In the genomic region with DNA sequence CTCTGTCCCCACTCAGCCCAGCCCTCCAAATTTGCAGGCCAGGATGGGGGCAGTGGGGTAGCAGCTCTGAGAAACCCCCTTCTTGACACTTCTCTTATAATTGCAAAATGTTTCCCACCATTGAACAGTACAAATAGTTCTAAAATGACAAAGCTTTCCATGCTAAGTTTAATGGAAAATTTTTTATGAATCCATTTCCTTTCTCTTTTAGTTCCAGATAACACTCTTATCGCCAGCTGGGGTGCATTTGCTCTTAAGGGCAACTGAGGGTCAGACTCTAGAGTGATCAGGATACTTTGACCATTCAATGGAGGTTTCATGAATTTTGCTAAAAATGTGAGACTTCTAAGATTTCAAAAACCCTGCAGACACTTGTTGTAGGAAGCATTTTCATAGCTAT, we compare ENCODE assay signal across 16 cellular contexts. TPM values are rescaled to one million over a fixed set of nuclear protein-coding genes. Genes with fewer than 3 reads are reported as not detected.
DNase-seq lines count a peak whose midpoint lies in the region; ATAC-seq, FAIRE-seq and TF ChIP-seq lines count a peak whose summit lies in the region.
"Had no signal": no experiment of that assay in that cellular context is flagged by ENCODE, and none has a peak within 500 bp of the region (broad histone marks: within the 10 kb centered on the region; RNA-seq: fewer than 3 reads in every experiment).

No MANE protein-coding gene starts in this region.

- H3K4me3 Mint-ChIP-seq in naive thymus-derived CD4-positive, alpha-beta T cell: peak overlapping the region in 2 of 10 donors; percentile 24 to 70
- H3K4me3 Mint-ChIP-seq: activated naive CD4-positive, alpha-beta T cell treated with anti-CD3 and anti-CD28 coated beads, Interleukin-2, amount 50 U/mL, for 24 hours; neural crest cell had no signal

- H3K9me3 Mint-ChIP-seq in naive thymus-derived CD4-positive, alpha-beta T cell: peaks cover 0 to 2% (median 0%) of the 10 kb centered on the region in 11 donors
- H3K9me3 Mint-ChIP-seq: activated naive CD4-positive, alpha-beta T cell treated with anti-CD3 and anti-CD28 coated beads, Interleukin-2, amount 50 U/mL, for 24 hours; neural crest cell had no signal

- H3F3A ChIP-seq in GM23248 (ENCODE audit: insufficient read depth): no peaks in the 10 kb centered on the region

- no peak for FAIRE-seq in HTR-8/SVneo (lab: Jason Lieb, UNC)
- FAIRE-seq: GM12878 had no signal

- H3K27me3 ChIP-seq in heart left ventricle (no peaks in the 10 kb centered on the region), upper lobe of right lung (no peaks in the 10 kb centered on the region), GM23248 (replicated peaks; ENCODE audit: insufficient read depth) (peaks cover 6% of the 10 kb centered on the region; the same call in 1 of the 2 replicates)
- H3K27me3 ChIP-seq in naive thymus-derived CD4-positive, alpha-beta T cell (ENCODE audit: control insufficient read depth in 2 of 2, insufficient read depth in 2 of 2, low read length in 2 of 2): no peaks in the 10 kb centered on the region
- H3K27me3 ChIP-seq: colonic mucosa had no signal

- H3K27ac ChIP-seq in heart left ventricle: peak overlapping the region; percentile 65 to 99 (median 88)
- H3K27ac ChIP-seq in naive thymus-derived CD4-positive, alpha-beta T cell (ENCODE audit: low read depth, low read length): no peak overlapping the region
- peak overlapping the region; percentile 67 for H3K27ac ChIP-seq in upper lobe of right lung
- H3K27ac ChIP-seq in GM23248: no peak overlapping the region
- H3K27ac ChIP-seq: colonic mucosa had no signal

- H3K4me3 ChIP-seq in heart left ventricle (no peak overlapping the region), upper lobe of right lung (no peak overlapping the region), GM23248 (no peak overlapping the region)
- no peak overlapping the region for H3K4me3 ChIP-seq in naive thymus-derived CD4-positive, alpha-beta T cell (ENCODE audit: low read length)
- H3K4me3 ChIP-seq: colonic mucosa, GM12878 had no signal

- TF ChIP-seq CTCF in heart left ventricle (IDR thresholded peaks at IDR 0.05): no peak
- no peak for TF ChIP-seq CTCF in upper lobe of right lung (IDR thresholded peaks at IDR 0.05)

- H3K36me3 ChIP-seq in heart left ventricle (peaks cover 0 to 46% (median 22%) of the 10 kb centered on the region in 9 donors), upper lobe of right lung (peaks cover 34% of the 10 kb centered on the region), GM23248 (ENCODE audit: low read depth) (no peaks in the 10 kb centered on the region)
- H3K36me3 ChIP-seq in naive thymus-derived CD4-positive, alpha-beta T cell (ENCODE audit: control insufficient read depth in 2 of 3, insufficient read depth in 3 of 3, low read length in 3 of 3): peaks cover 4 to 31% (median 13%) of the 10 kb centered on the region in 3 experiments
- H3K36me3 ChIP-seq: colonic mucosa had no signal

- ATAC-seq in heart left ventricle (no peak), upper lobe of right lung (no peak), HG03521 (IDR thresholded peaks at IDR 0.05; ENCODE audit: unreplicated experiment) (no peak)
- ATAC-seq in naive thymus-derived CD4-positive, alpha-beta T cell: no peak
- ATAC-seq: GM12878 had no signal

- H4K20me1 ChIP-seq in GM23248 (ENCODE audit: insufficient read depth): no peaks in the 10 kb centered on the region

- no peak overlapping the region for H3K4me2 ChIP-seq in GM23248 (ENCODE audit: unreplicated experiment)

- H3K9ac ChIP-seq in GM23248: no peak overlapping the region

- 14 to 44% (median 34%) methylated on average over 1 of the region's 1 CpG for WGBS in heart left ventricle, 4 donors
- WGBS in GM23248 (ENCODE audit: low coverage in 1 of 2, low lambda C conversion rate in 2 of 2, missing lambda C conversion rate in 2 of 2), 2 experiments: 45 to 54% methylated on average over 1 of the region's 1 CpG

- peaks cover 46 to 68% (median 61%) of the 10 kb centered on the region in 7 donors for H3K4me1 Mint-ChIP-seq in naive thymus-derived CD4-positive, alpha-beta T cell

- no peaks in the 10 kb centered on the region for H3K9me2 ChIP-seq in GM23248 (ENCODE audit: insufficient read depth)

- no peaks in the 10 kb centered on the region for H3K9me3 ChIP-seq in heart left ventricle
- H3K9me3 ChIP-seq in naive thymus-derived CD4-positive, alpha-beta T cell (ENCODE audit: control insufficient read depth in 2 of 3, low read length in 3 of 3): no peaks in the 10 kb centered on the region
- H3K9me3 ChIP-seq in upper lobe of right lung: no peaks in the 10 kb centered on the region
- no peaks in the 10 kb centered on the region for H3K9me3 ChIP-seq in GM23248 (ENCODE audit: low read depth)
- H3K9me3 ChIP-seq: colonic mucosa had no signal

- CTCF ChIA-PET in naive thymus-derived CD4-positive, alpha-beta T cell (lab: Charles Lee): no interaction called here

- in situ Hi-C loops in GM23248 (cut with MboI): no loop called here

- no peaks in the 10 kb centered on the region for H3K27me3 Mint-ChIP-seq in naive thymus-derived CD4-positive, alpha-beta T cell
- H3K27me3 Mint-ChIP-seq: activated naive CD4-positive, alpha-beta T cell treated with anti-CD3 and anti-CD28 coated beads, Interleukin-2, amount 50 U/mL, for 24 hours had no signal

- peaks cover 4 to 45% (median 23%) of the 10 kb centered on the region in 5 donors for H3K36me3 Mint-ChIP-seq in naive thymus-derived CD4-positive, alpha-beta T cell

- DNase-seq in heart left ventricle: no peak
- DNase-seq in cardiac septum (ENCODE audit: low spot score): no peak
- DNase-seq in dermis microvascular lymphatic vessel endothelial cell (ENCODE audit: low read depth in 2 of 2): peak; percentile 45 to 64
- DNase-seq in naive thymus-derived CD4-positive, alpha-beta T cell: no peak
- no peak for DNase-seq in upper lobe of right lung
- no peak for DNase-seq in HTR-8/SVneo (ENCODE audit: insufficient read length, low spot score)
- DNase-seq in GM23248: no peak
- DNase-seq: colonic mucosa, DND-41, foreskin fibroblast, NCI-H2107, SW 1271 had no signal

- peak overlapping the region in 6 of 9 donors; percentile 17 to 83 (median 74) for H3K27ac Mint-ChIP-seq in naive thymus-derived CD4-positive, alpha-beta T cell

- no peak overlapping the region for H2AFZ ChIP-seq in GM23248

- intact Hi-C loops in heart left ventricle (cut with DNase I): no loop called here
- intact Hi-C loops in cardiac septum (cut with DNase I): no loop called here
- intact Hi-C loops in naive thymus-derived CD4-positive, alpha-beta T cell (cut with micrococcal nuclease): no loop called here
- intact Hi-C loops in upper lobe of right lung (cut with DNase I): no loop called here

- H3K4me1 ChIP-seq in heart left ventricle (peaks cover 24 to 99% (median 88%) of the 10 kb centered on the region in 12 donors), upper lobe of right lung (peaks cover 67% of the 10 kb centered on the region), GM23248 (ENCODE audit: insufficient read depth) (no peaks in the 10 kb centered on the region)
- H3K4me1 ChIP-seq in naive thymus-derived CD4-positive, alpha-beta T cell (ENCODE audit: control insufficient read depth in 2 of 2, insufficient read depth in 2 of 2, low read length in 2 of 2): peaks cover 20 to 54% of the 10 kb centered on the region in 2 donors
- H3K4me1 ChIP-seq: colonic mucosa had no signal

- H3K79me2 ChIP-seq in GM23248 (ENCODE audit: insufficient read depth): no peaks in the 10 kb centered on the region

- POLR2A ChIA-PET in naive thymus-derived CD4-positive, alpha-beta T cell (lab: Charles Lee): interaction anchor here (1.2 to 1.5 kb wide), 2 partner anchors 16 to 29 kb away, joined by 3 to 5 read pairs; no protein-coding TSS in a partner anchor

- no peak for TF ChIP-seq POLR2A in heart left ventricle (IDR thresholded peaks at IDR 0.05)

RNA-seq across cellular contexts. Expression of gene PIK3C2B, which starts 29.9 kb away (rescaled TPM):
- total RNA-seq in heart left ventricle (10 to 100 TPM; 12.9 to 42.5 (median 19.8) TPM), cardiac septum (28.8 TPM), dermis microvascular lymphatic vessel endothelial cell (11.7 and 20.5 TPM in 2 replicates), upper lobe of right lung (47.3 TPM)
- polyA plus RNA-seq in heart left ventricle (10 to 100 TPM in 1 of 2 donors, 1 to 10 TPM in 1; 9.2 to 11.9 TPM), GM23248 (2016; fragmentation: Nextera tagmentation; extraction: Ambion mirVana) (0.20 and 0.53 TPM in 2 replicates)
- total RNA-seq in naive thymus-derived CD4-positive, alpha-beta T cell: 10 to 100 TPM; 26.8 to 41.9 (median 32.5) TPM
- 1 to 10 TPM; 2.7 to 4.2 TPM for polyA plus RNA-seq in naive thymus-derived CD4-positive, alpha-beta T cell
- 0.63 and 0.76 TPM in 2 replicates for total RNA-seq in GM23248 (2014; rRNA removed; shearing (Covaris generic))

RNA-seq across cellular contexts. Expression of gene MDM4, which starts 51.5 kb away (rescaled TPM):
- total RNA-seq in heart left ventricle (10 to 100 TPM in 8 of 9 donors, 1 to 10 TPM in 1; 8.9 to 48.7 (median 33.0) TPM), cardiac septum (59.2 TPM), dermis microvascular lymphatic vessel endothelial cell (9.2 and 17.6 TPM in 2 replicates), upper lobe of right lung (84.5 TPM)
- polyA plus RNA-seq in heart left ventricle (10 to 100 TPM in 1 of 2 donors, 1 to 10 TPM in 1; 5.7 to 15.0 TPM), GM23248 (2016; fragmentation: Nextera tagmentation; extraction: Ambion mirVana) (9.6 and 11.7 TPM in 2 replicates)
- total RNA-seq in naive thymus-derived CD4-positive, alpha-beta T cell: 100 to 1,000 TPM; 107 to 278 (median 268) TPM
- 10 to 100 TPM; 19.1 to 21.1 TPM for polyA plus RNA-seq in naive thymus-derived CD4-positive, alpha-beta T cell
- 12.6 and 17.2 TPM in 2 replicates for total RNA-seq in GM23248 (2014; rRNA removed; shearing (Covaris generic))

RNA-seq across cellular contexts. Expression of gene PPP1R15B, which starts 53.1 kb away (rescaled TPM):
- total RNA-seq in heart left ventricle (10 to 100 TPM; 15.8 to 29.8 (median 25.9) TPM), cardiac septum (21.2 TPM), dermis microvascular lymphatic vessel endothelial cell (17.5 and 21.1 TPM in 2 replicates), upper lobe of right lung (47.7 TPM)
- polyA plus RNA-seq in heart left ventricle (10 to 100 TPM in 1 of 2 donors, 1 to 10 TPM in 1; 8.1 to 27.9 TPM), GM23248 (2016; fragmentation: Nextera tagmentation; extraction: Ambion mirVana) (14.5 and 15.4 TPM in 2 replicates)
- 100 to 1,000 TPM in 2 of 5 experiments, 10 to 100 TPM in 3; 69.5 to 175 (median 73.0) TPM for total RNA-seq in naive thymus-derived CD4-positive, alpha-beta T cell
- 10 to 100 TPM; 14.1 to 19.3 TPM for polyA plus RNA-seq in naive thymus-derived CD4-positive, alpha-beta T cell
- total RNA-seq in GM23248 (2014; rRNA removed; shearing (Covaris generic)): 27.6 and 28.4 TPM in 2 replicates

Comparison
In these comparisons a context has a peak if more than half of its experiments do, and no peak if none do; other contexts are left out.
1. DNase-seq: peak in dermis microvascular lymphatic vessel endothelial cell (2 of 2); none in heart left ventricle (0 of 5), cardiac septum (single experiment), naive thymus-derived CD4-positive, alpha-beta T cell (0 of 9), upper lobe of right lung (single experiment), HTR-8/SVneo (single experiment) and GM23248 (single experiment).
2. H3K27ac ChIP-seq: peak in heart left ventricle (12 of 12) and upper lobe of right lung (single experiment); none in naive thymus-derived CD4-positive, alpha-beta T cell (single experiment) and GM23248 (single experiment).